Comparison of ENCODE assay signal across 9 cellular contexts in genomic region chr11:19345848-19346681, GRCh38.
A peak's percentile ranks its signal among the peaks of the same experiment; 100 is the strongest.
DNase-seq lines count a peak whose midpoint lies in the region; ATAC-seq, FAIRE-seq and TF ChIP-seq lines count a peak whose summit lies in the region.
"Had no signal": no experiment of that assay in that cellular context is flagged by ENCODE, and none has a peak within 500 bp of the region (broad histone marks: within the 10 kb centered on the region; RNA-seq: fewer than 3 reads in every experiment).

No MANE protein-coding gene starts in this region.

- no peak overlapping the region for H3K27ac Mint-ChIP-seq in CD4-positive, alpha-beta memory T cell

- H3K9me3 Mint-ChIP-seq in CD4-positive, alpha-beta memory T cell, result peaks cover 0 to 2% (median 0%) of the 10 kb centered on the region in 8 donors

- peak overlapping the region; percentile 45 for H3K4me3 ChIP-seq in NT2/D1 (ENCODE audit: insufficient read length, low read depth)
- peak overlapping the region; percentile 5 to 25 for H3K4me3 ChIP-seq in foreskin fibroblast (ENCODE audit: low read depth in 1 of 2, low read length in 2 of 2)
- H3K4me3 ChIP-seq in pancreas, result peak overlapping the region in 2 of 4 donors; percentile 26 to 34
- no peak overlapping the region for H3K4me3 ChIP-seq in CD4-positive, alpha-beta memory T cell (ENCODE audit: low read length in 2 of 2)

- H3K9me3 ChIP-seq in NT2/D1 (ENCODE audit: insufficient read depth, low read length) (no peaks in the 10 kb centered on the region), pancreas (no peaks in the 10 kb centered on the region)
- no peaks in the 10 kb centered on the region for H3K9me3 ChIP-seq in CD4-positive, alpha-beta memory T cell (ENCODE audit: control insufficient read depth in 1 of 2, low read length in 2 of 2)
- H3K9me3 ChIP-seq: neutrophil had no signal

- POLR2A ChIA-PET in CD4-positive, alpha-beta memory T cell (lab: Charles Lee; ENCODE audit: partially characterized antibody), result no interaction called here

- H3K36me3 ChIP-seq in NT2/D1 (ENCODE audit: insufficient read depth, insufficient read length, low read length), result no peaks in the 10 kb centered on the region
- no peaks in the 10 kb centered on the region for H3K36me3 ChIP-seq in pancreas
- no peaks in the 10 kb centered on the region for H3K36me3 ChIP-seq in CD4-positive, alpha-beta memory T cell (ENCODE audit: insufficient read depth, low read length)
- H3K36me3 ChIP-seq: neutrophil had no signal

- WGBS in pancreas, 2 donors, result 4 to 5% methylated on average over 43 to 54 of the region's 54 CpGs

- FAIRE-seq in pancreas (lab: Jason Lieb, UNC), result no peak

- no peak for TF ChIP-seq CTCF in foreskin fibroblast (IDR thresholded peaks at IDR 0.05; ENCODE audit: low read depth, low read length)
- no peak for TF ChIP-seq CTCF in pancreas (IDR thresholded peaks at IDR 0.05)

- no peaks in the 10 kb centered on the region for H3K36me3 Mint-ChIP-seq in CD4-positive, alpha-beta memory T cell

- ATAC-seq in GM21723 (IDR thresholded peaks at IDR 0.05; ENCODE audit: unreplicated experiment) (peak; percentile 52), pancreas (peak; percentile 64 to 76 (median 74)), HG03097 (IDR thresholded peaks at IDR 0.05; ENCODE audit: low FRiP score, unreplicated experiment) (no peak)

- DNase-seq in DMS53 (lab: John Stamatoyannopoulos, UW), result peak; percentile 67
- DNase-seq in NT2/D1 (ENCODE audit: low read depth, low spot score), result no peak
- peak; percentile 16 to 50 for DNase-seq in foreskin fibroblast
- DNase-seq in pancreas, result peak in 3 of 6 donors; percentile 30 to 75 (median 68)
- DNase-seq in CD4-positive, alpha-beta memory T cell, result no peak
- DNase-seq in activated gamma-delta T cell treated with Interleukin-2 at 50 U/mL for 16 hours, result no peak

- peak overlapping the region; percentile 76 for H3K9ac ChIP-seq in NT2/D1 (ENCODE audit: insufficient read length, low read depth)

- CTCF ChIA-PET in CD4-positive, alpha-beta memory T cell (lab: Charles Lee; ENCODE audit: partially characterized antibody), result no interaction called here

- peak overlapping the region in 2 of 8 donors; percentile 11 to 26 for H3K4me3 Mint-ChIP-seq in CD4-positive, alpha-beta memory T cell

- H3K27me3 ChIP-seq in NT2/D1 (ENCODE audit: insufficient read depth, insufficient read length) (peaks cover 72% of the 10 kb centered on the region), pancreas (peaks cover 0 to 11% (median 3%) of the 10 kb centered on the region in 4 donors)
- peaks cover 12% of the 10 kb centered on the region for H3K27me3 ChIP-seq in CD4-positive, alpha-beta memory T cell (ENCODE audit: insufficient read depth, low read length)

- H3K4me1 Mint-ChIP-seq in CD4-positive, alpha-beta memory T cell, result peaks cover 0 to 10% (median 5%) of the 10 kb centered on the region in 4 donors

- peaks cover 57 to 60% of the 10 kb centered on the region in 2 donors for H3K27me3 Mint-ChIP-seq in CD4-positive, alpha-beta memory T cell

- intact Hi-C loops in pancreas (cut with DNase I), result no loop called here
- intact Hi-C loops in CD4-positive, alpha-beta memory T cell (cut with micrococcal nuclease), result no loop called here

- H3K27ac ChIP-seq in pancreas, result no peak overlapping the region
- H3K27ac ChIP-seq in CD4-positive, alpha-beta memory T cell (ENCODE audit: low read depth, low read length), result no peak overlapping the region
- H3K27ac ChIP-seq: neutrophil had no signal

- H3K4me1 ChIP-seq in NT2/D1 (ENCODE audit: insufficient read depth, insufficient read length), result peaks cover 11% of the 10 kb centered on the region
- peaks cover 0 to 5% (median 0%) of the 10 kb centered on the region in 3 donors for H3K4me1 ChIP-seq in pancreas
- H3K4me1 ChIP-seq in CD4-positive, alpha-beta memory T cell (ENCODE audit: insufficient read depth, low read length), result no peaks in the 10 kb centered on the region

Comparison
In these comparisons a context has a peak if more than half of its experiments do, and no peak if none do; other contexts are left out.
1. DNase-seq: peak in DMS53 (single experiment) and foreskin fibroblast (2 of 2); none in NT2/D1 (single experiment), CD4-positive, alpha-beta memory T cell (0 of 5) and activated gamma-delta T cell treated with Interleukin-2 at 50 U/mL for 16 hours (single experiment).
2. H3K4me3 ChIP-seq: peak in NT2/D1 (single experiment) and foreskin fibroblast (2 of 2); none in CD4-positive, alpha-beta memory T cell (0 of 2).